10 cellular contexts compared by ENCODE assay signal in the genomic region with DNA sequence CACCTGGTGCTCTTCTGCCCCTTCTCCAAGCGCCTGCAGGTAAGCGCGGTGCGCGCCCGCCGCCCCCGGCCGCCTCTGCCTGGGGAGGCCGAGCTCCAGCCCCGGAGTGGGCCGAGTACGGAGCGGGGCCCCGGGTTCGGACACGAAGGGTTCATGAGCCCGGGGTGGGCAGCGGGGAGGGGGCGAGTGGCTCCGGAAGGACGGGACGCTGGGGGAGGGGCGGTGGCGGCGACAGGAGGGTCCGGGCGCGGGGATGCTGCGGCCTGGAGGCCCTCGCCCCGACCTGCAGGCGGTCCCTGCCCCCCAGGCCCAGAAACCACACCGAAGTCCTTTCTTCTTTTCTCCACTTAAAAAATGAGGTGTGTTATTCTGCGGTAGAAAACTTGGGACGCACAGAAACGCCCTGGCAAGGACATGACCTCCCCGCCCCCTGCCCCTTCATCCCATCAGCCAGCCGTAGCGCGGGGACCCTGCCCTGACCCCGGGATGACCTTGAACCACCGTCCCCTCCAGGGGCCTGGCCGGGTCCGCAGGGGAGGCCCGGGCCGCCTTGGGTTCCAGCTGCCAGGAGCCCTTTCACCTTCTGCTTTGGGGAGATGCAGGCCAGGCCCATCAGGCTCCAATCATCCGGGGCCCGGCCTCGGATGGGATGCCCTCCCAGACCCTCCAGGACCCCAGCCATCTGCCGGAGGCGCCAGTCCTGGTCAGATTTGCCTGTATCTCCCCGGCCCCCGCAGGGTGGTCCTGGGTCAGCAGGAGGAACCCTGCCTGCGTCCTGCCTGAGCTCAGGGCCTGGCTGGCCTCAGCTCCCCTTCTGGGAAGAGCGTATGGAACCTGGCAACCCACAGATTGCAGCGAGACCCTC. TPM values are rescaled to one million over a fixed set of nuclear protein-coding genes. Genes with fewer than 3 reads are reported as not detected.
DNase-seq lines count a peak whose midpoint lies in the region; ATAC-seq and TF ChIP-seq lines count a peak whose summit lies in the region.
"Had no signal": no experiment of that assay in that cellular context is flagged by ENCODE, and none has a peak within 500 bp of the region (broad histone marks: within the 10 kb centered on the region; RNA-seq: fewer than 3 reads in every experiment).

No MANE protein-coding gene starts in this region.

- BruUV-seq in IMR-90 (replicated peaks; lab: Mats Ljungman, UMichigan) = no TSS peak

- no peak for TF ChIP-seq EP300 in suprapubic skin (IDR thresholded peaks at IDR 0.05)

- WGBS in IMR-90 (ENCODE audit: extremely low coverage in 2 of 2, insufficient read length in 1 of 2), 2 experiments = 17% methylated on average over 10 of the region's 57 CpGs; no CpG with 5 or more reads in 1 of the 2 experiments
- WGBS in body of pancreas, 2 donors = 7% methylated on average over 57 of the region's 57 CpGs; no CpG with 5 or more reads in 1 of the 2 donors
- 11% methylated on average over 12 of the region's 57 CpGs for WGBS in suprapubic skin

- no peak overlapping the region for H4K5ac ChIP-seq in IMR-90 (ENCODE audit: low read depth, low read length)

- no peaks in the 10 kb centered on the region for H3K9me1 ChIP-seq in IMR-90 (ENCODE audit: insufficient read depth, low read length)

- CTCF ChIA-PET in IMR-90 (lab: Yijun Ruan, JAX) = interaction anchor here (0.8 to 1.3 kb wide), 2 partner anchors 14 to 48 kb away, joined by 3 read pairs; no protein-coding TSS in a partner anchor

- H2BK120ac ChIP-seq in IMR-90 (ENCODE audit: low read depth, low read length) = no peak overlapping the region

- POLR2A ChIA-PET in IMR-90 (lab: Charles Lee; ENCODE audit: unreplicated experiment) = no interaction called here

- TF ChIP-seq CTCF in IMR-90 (conservative IDR thresholded peaks at IDR 0.05; ENCODE audit: low read depth, low read length) (no peak), body of pancreas (IDR thresholded peaks at IDR 0.05) (no peak), left lung (IDR thresholded peaks at IDR 0.05) (no peak), suprapubic skin (IDR thresholded peaks at IDR 0.05) (no peak), foreskin keratinocyte (conservative IDR thresholded peaks at IDR 0.05) (no peak)

- H3K36me3 ChIP-seq in IMR-90 (ENCODE audit: control insufficient read depth, insufficient read depth, low read length) (no peaks in the 10 kb centered on the region), body of pancreas (replicated peaks in 1 of 2; ENCODE audit: insufficient read depth in 1 of 2, low read depth in 2 of 2) (no peaks in the 10 kb centered on the region), left lung (no peaks in the 10 kb centered on the region), suprapubic skin (no peaks in the 10 kb centered on the region)

- no peak overlapping the region for H3K18ac ChIP-seq in IMR-90 (ENCODE audit: low read depth, low read length)

- TF ChIP-seq RAD21 in IMR-90 (IDR thresholded peaks at IDR 0.05; ENCODE audit: low read length) = no peak

- H4K91ac ChIP-seq in IMR-90 (ENCODE audit: insufficient read depth, low read depth, low read length) = no peak overlapping the region

- peaks cover 1% of the 10 kb centered on the region; the same call in 1 of the 2 replicates for H3K4me1 ChIP-seq in IMR-90 (ENCODE audit: control insufficient read depth, insufficient read depth, low read length)
- H3K4me1 ChIP-seq in body of pancreas = peaks cover 23% of the 10 kb centered on the region
- peaks cover 6 to 50% of the 10 kb centered on the region in 2 donors for H3K4me1 ChIP-seq in left lung
- H3K4me1 ChIP-seq in suprapubic skin = peaks cover 25% of the 10 kb centered on the region
- H3K4me1 ChIP-seq in foreskin keratinocyte = no peaks in the 10 kb centered on the region

- H2AK9ac ChIP-seq in IMR-90 (replicated peaks; ENCODE audit: low read depth, low read length, poor library complexity) = peak overlapping the region; percentile 42

- peak overlapping the region; percentile 2; the same call in 1 of the 2 replicates for H3K9ac ChIP-seq in IMR-90 (ENCODE audit: low read depth, low read length)

- no peaks in the 10 kb centered on the region for H3K9me3 ChIP-seq in IMR-90 (ENCODE audit: control insufficient read depth, insufficient read depth, low read length)
- no peaks in the 10 kb centered on the region for H3K9me3 ChIP-seq in body of pancreas
- H3K9me3 ChIP-seq in left lung = no peaks in the 10 kb centered on the region
- no peaks in the 10 kb centered on the region for H3K9me3 ChIP-seq in suprapubic skin

- no peak overlapping the region for H2BK5ac ChIP-seq in IMR-90 (ENCODE audit: low read depth, low read length, poor library complexity, severe bottlenecking)

- H3K27me3 ChIP-seq in IMR-90 (ENCODE audit: control insufficient read depth, insufficient read depth, low read length) (peaks cover 17% of the 10 kb centered on the region), body of pancreas (no peaks in the 10 kb centered on the region), left lung (peaks cover 0 to 54% of the 10 kb centered on the region in 2 donors), suprapubic skin (peaks cover 26% of the 10 kb centered on the region), foreskin keratinocyte (peaks cover 35% of the 10 kb centered on the region)

- H3K14ac ChIP-seq in IMR-90 (replicated peaks; ENCODE audit: low read depth, low read length) = no peak overlapping the region

- H4K20me1 ChIP-seq in IMR-90 (ENCODE audit: insufficient read depth, low read length) = no peaks in the 10 kb centered on the region

- intact Hi-C loops in IMR-90 (cut with micrococcal nuclease) (no loop called here), body of pancreas (cut with DNase I) (no loop called here), left lung (cut with DNase I) (no loop called here)

- no peak overlapping the region for H2BK20ac ChIP-seq in IMR-90 (ENCODE audit: low read depth, low read length)

- H3K27ac ChIP-seq in IMR-90 (ENCODE audit: insufficient read depth, low read length) (no peak overlapping the region), body of pancreas (peak overlapping the region in 2 of 4 donors; percentile 26 to 28), left lung (peak overlapping the region; percentile 7 to 48), suprapubic skin (peak overlapping the region; percentile 11), foreskin keratinocyte (no peak overlapping the region)

- no peaks in the 10 kb centered on the region for H3K79me1 ChIP-seq in IMR-90 (ENCODE audit: low read depth in 1 of 2, low read length in 2 of 2)

- peak overlapping the region; percentile 39; the same call in 1 of the 2 replicates for H3K4me2 ChIP-seq in IMR-90 (ENCODE audit: low read depth, low read length)

- H3K56ac ChIP-seq in IMR-90 (ENCODE audit: extremely low read depth, insufficient read depth, low read length) = no peak overlapping the region

- no peak for DNase-seq in IMR-90
- DNase-seq in body of pancreas = no peak
- peak in 1 of 2 donors; percentile 80 for DNase-seq in left lung
- DNase-seq in suprapubic skin (ENCODE audit: low spot score in 2 of 2) = no peak
- DNase-seq in NCI-H2171 treated with DMSO at 0.1 percent for 48 hours (lab: John Stamatoyannopoulos, UW) = no peak
- DNase-seq in foreskin keratinocyte = no peak
- DNase-seq in NCI-H1436 (lab: John Stamatoyannopoulos, UW) = no peak
- DNase-seq: activated CD8-positive, alpha-beta T cell treated with anti-CD3 and anti-CD28 coated beads for 36 hours had no signal

- H4K8ac ChIP-seq in IMR-90 (ENCODE audit: low read depth in 2 of 2, low read length in 2 of 2) = no peak overlapping the region

- H3K4me3 ChIP-seq in IMR-90 (ENCODE audit: insufficient read depth, low read depth, low read length) = peak overlapping the region; percentile 48
- peak overlapping the region; percentile 28 to 41 for H3K4me3 ChIP-seq in body of pancreas
- H3K4me3 ChIP-seq in left lung = peak overlapping the region; percentile 33 to 43
- peak overlapping the region; percentile 53 for H3K4me3 ChIP-seq in suprapubic skin

- no peak overlapping the region for H2AK5ac ChIP-seq in IMR-90 (ENCODE audit: low read depth, low read length)

- no peak; the same call in 1 of the 2 replicates for ATAC-seq in IMR-90 (ENCODE audit: low read depth)
- ATAC-seq in body of pancreas = no peak
- no peak for ATAC-seq in left lung
- no peak for ATAC-seq in GM18502 (IDR thresholded peaks at IDR 0.05; ENCODE audit: poor library complexity, unreplicated experiment)
- ATAC-seq in foreskin keratinocyte = no peak

- no peak overlapping the region for H3K4ac ChIP-seq in IMR-90 (ENCODE audit: low read depth, low read length)

- no peak overlapping the region for H2BK15ac ChIP-seq in IMR-90 (ENCODE audit: low read depth, low read length)

- dilution Hi-C loops in IMR-90 (cut with HindIII; ENCODE audit: low sequenced_read_pairs, unreplicated experiment) = no loop called here

- in situ Hi-C loops in IMR-90 (cut with MboI; ENCODE audit: low sequenced_read_pairs) = no loop called here

- TF ChIP-seq POLR2A in IMR-90 (IDR thresholded peaks at IDR 0.05; ENCODE audit: low read depth, low read length) = no peak
- no peak for TF ChIP-seq POLR2A in body of pancreas (IDR thresholded peaks at IDR 0.05)
- TF ChIP-seq POLR2A in suprapubic skin (IDR thresholded peaks at IDR 0.05) = no peak

- H2AFZ ChIP-seq in IMR-90 (replicated peaks; ENCODE audit: low read length, poor library complexity) = peak overlapping the region; percentile 1

- no peak overlapping the region for H3K23ac ChIP-seq in IMR-90 (ENCODE audit: low read depth, low read length)

RNA-seq across cellular contexts. Expression of gene DIPK1B, which starts 0.6 kb away (rescaled TPM):
- total RNA-seq in IMR-90 (2012; rRNA removed) = 3.1 and 3.4 TPM in 2 replicates
- polyA plus RNA-seq in IMR-90 (2012; rRNA removed) = 7.1 and 8.5 TPM in 2 replicates
- polyA plus RNA-seq in IMR-90 (2012; cell fraction: cytosol; rRNA removed) = 7.2 and 17.0 TPM in 2 replicates
- polyA plus RNA-seq in IMR-90 (2012; cell fraction: nucleus; rRNA removed; ENCODE audit: low replicate concordance) = 9.5 and 25.7 TPM in 2 replicates
- total RNA-seq in body of pancreas = 10 to 100 TPM in 1 of 2 donors, 1 to 10 TPM in 1; 2.0 to 25.7 TPM
- total RNA-seq in left lung = 10 to 100 TPM; 12.6 to 12.7 TPM
- 10 to 100 TPM in 1 of 4 donors, 1 to 10 TPM in 3; 3.8 to 13.1 (median 6.3) TPM for total RNA-seq in suprapubic skin
- total RNA-seq in foreskin keratinocyte = 0.07 and 0.21 TPM in 2 replicates
- polyA plus RNA-seq in foreskin keratinocyte = 0.18 and 0.19 TPM in 2 replicates

RNA-seq across cellular contexts. Expression of gene AGPAT2, which starts 25.7 kb away (rescaled TPM):
- 16.1 and 18.9 TPM in 2 replicates for total RNA-seq in IMR-90 (2012; rRNA removed)
- polyA plus RNA-seq in IMR-90 (2012; rRNA removed) = 37.2 and 39.5 TPM in 2 replicates
- 22.2 and 63.1 TPM in 2 replicates for polyA plus RNA-seq in IMR-90 (2012; cell fraction: cytosol; rRNA removed)
- polyA plus RNA-seq in IMR-90 (2012; cell fraction: nucleus; rRNA removed; ENCODE audit: low replicate concordance) = 54.0 and 103 TPM in 2 replicates
- total RNA-seq in body of pancreas = 100 to 1,000 TPM in 1 of 2 donors, 10 to 100 TPM in 1; 94.2 to 275 TPM
- 100 to 1,000 TPM; 127 to 170 TPM for total RNA-seq in left lung
- 10 to 100 TPM; 43.5 to 73.2 (median 63.5) TPM for total RNA-seq in suprapubic skin
- 38.1 and 41.9 TPM in 2 replicates for total RNA-seq in foreskin keratinocyte
- 61.5 and 75.3 TPM in 2 replicates for polyA plus RNA-seq in foreskin keratinocyte

RNA-seq across cellular contexts. Expression of gene LCN10, which starts 29.8 kb away (rescaled TPM):
- total RNA-seq in IMR-90 (2012; rRNA removed) = not detected in 2 replicates
- not detected in 2 replicates for polyA plus RNA-seq in IMR-90 (2012; rRNA removed)
- polyA plus RNA-seq in IMR-90 (2012; cell fraction: cytosol; rRNA removed) = 0.03 TPM in 1 of 2 replicates, not detected in the other
- not detected in 2 replicates for polyA plus RNA-seq in IMR-90 (2012; cell fraction: nucleus; rRNA removed; ENCODE audit: low replicate concordance)
- total RNA-seq in body of pancreas = 1 to 10 TPM in 1 of 2 donors, under 1 TPM in 1; 0.78 to 4.6 TPM
- 10 to 100 TPM in 1 of 2 donors, under 1 TPM in 1; 0.32 to 10.0 TPM for total RNA-seq in left lung
- 1 to 10 TPM in 2 of 4 donors, under 1 TPM in 1, not detected in 1; 0.32 to 3.5 (median 2.8) TPM for total RNA-seq in suprapubic skin
- total RNA-seq in foreskin keratinocyte = not detected in 2 replicates
- polyA plus RNA-seq in foreskin keratinocyte = not detected in 2 replicates
- total RNA-seq: NCI-H460 had no signal

RNA-seq across cellular contexts. Expression of gene LCN6, which starts 35.4 kb away (rescaled TPM):
- total RNA-seq in IMR-90 (2012; rRNA removed) (not detected in 2 replicates), body of pancreas (not detected), left lung (10 to 100 TPM in 1 of 2 donors, under 1 TPM in 1; 0.38 to 18.9 TPM), suprapubic skin (1 to 10 TPM; 4.0 to 8.3 (median 5.9) TPM), foreskin keratinocyte (not detected in 2 replicates)
- polyA plus RNA-seq in IMR-90 (2012; rRNA removed) (not detected in 2 replicates), foreskin keratinocyte (not detected in 2 replicates)
- not detected in 2 replicates for polyA plus RNA-seq in IMR-90 (2012; cell fraction: cytosol; rRNA removed)
- polyA plus RNA-seq in IMR-90 (2012; cell fraction: nucleus; rRNA removed; ENCODE audit: low replicate concordance) = not detected in 2 replicates
- total RNA-seq: activated CD8-positive, alpha-beta T cell treated with anti-CD3 and anti-CD28 coated beads for 36 hours; NCI-H460 had no signal

RNA-seq across cellular contexts. Expression of gene LCN8, which starts 45.1 kb away (rescaled TPM):
- total RNA-seq in IMR-90 (2012; rRNA removed) = not detected in 2 replicates
- polyA plus RNA-seq in IMR-90 (2012; rRNA removed) = not detected in 2 replicates
- not detected in 2 replicates for polyA plus RNA-seq in IMR-90 (2012; cell fraction: cytosol; rRNA removed)
- not detected in 2 replicates for polyA plus RNA-seq in IMR-90 (2012; cell fraction: nucleus; rRNA removed; ENCODE audit: low replicate concordance)
- total RNA-seq in body of pancreas = not detected
- not detected for total RNA-seq in left lung
- not detected for total RNA-seq in suprapubic skin
- not detected in 2 replicates for total RNA-seq in foreskin keratinocyte
- not detected in 2 replicates for polyA plus RNA-seq in foreskin keratinocyte
- total RNA-seq: activated CD8-positive, alpha-beta T cell treated with anti-CD3 and anti-CD28 coated beads for 36 hours; NCI-H460 had no signal

Comparison
In these comparisons a context has a peak if more than half of its experiments do, and no peak if none do; other contexts are left out.
1. H3K27ac ChIP-seq: peak in left lung (2 of 2) and suprapubic skin (single experiment); none in IMR-90 (single experiment) and foreskin keratinocyte (single experiment).
2. Peak in every context shown above with its lines, with median percentiles within 50 percentile points of each other: H3K4me3 ChIP-seq.